ENCODE assay signal across 1 cellular context in genomic region chr10:43048301-43049051, GRCh38.
TF ChIP-seq lines count a peak whose summit lies in the region.

No MANE protein-coding gene starts in this region.

TF ChIP-seq in H1, 55 proteins besides CTCF, POLR2A, EP300 and RAD21:
- TF ChIP-seq CBX8 (IDR thresholded peaks at IDR 0.05; ENCODE audit: borderline replicate concordance, low read depth, low read length) (no peak), KDM5A (IDR thresholded peaks at IDR 0.05; ENCODE audit: low read length) (no peak), CBX5 (IDR thresholded peaks at IDR 0.05; ENCODE audit: low read depth, low read length) (no peak), FOSL1 (IDR thresholded peaks at IDR 0.05; ENCODE audit: insufficient read depth, low read depth, low read length) (no peak), MAFK (IDR thresholded peaks at IDR 0.05; ENCODE audit: low read depth, low read length) (no peak), SP2 (IDR thresholded peaks at IDR 0.05; ENCODE audit: low read length) (no peak), SUZ12 (IDR thresholded peaks at IDR 0.05; ENCODE audit: low read length) (no peak), GTF2F1 (IDR thresholded peaks at IDR 0.05; ENCODE audit: borderline replicate concordance, low read depth, low read length) (no peak), JUN (IDR thresholded peaks at IDR 0.05; ENCODE audit: low read depth, low read length) (no peak), GABPA (IDR thresholded peaks at IDR 0.05; ENCODE audit: borderline replicate concordance, insufficient read depth, low read length) (no peak), CHD2 (IDR thresholded peaks at IDR 0.05; ENCODE audit: low read length) (no peak), TAF7 (optimal IDR thresholded peaks at IDR 0.05; ENCODE audit: borderline replicate concordance, low read depth, low read length) (no peak), CREB1 (IDR thresholded peaks at IDR 0.05) (no peak), TEAD4 (IDR thresholded peaks at IDR 0.05; ENCODE audit: low read depth, low read length) (no peak)
